Comparison of ENCODE assay signal across 11 cellular contexts in the genomic region with DNA sequence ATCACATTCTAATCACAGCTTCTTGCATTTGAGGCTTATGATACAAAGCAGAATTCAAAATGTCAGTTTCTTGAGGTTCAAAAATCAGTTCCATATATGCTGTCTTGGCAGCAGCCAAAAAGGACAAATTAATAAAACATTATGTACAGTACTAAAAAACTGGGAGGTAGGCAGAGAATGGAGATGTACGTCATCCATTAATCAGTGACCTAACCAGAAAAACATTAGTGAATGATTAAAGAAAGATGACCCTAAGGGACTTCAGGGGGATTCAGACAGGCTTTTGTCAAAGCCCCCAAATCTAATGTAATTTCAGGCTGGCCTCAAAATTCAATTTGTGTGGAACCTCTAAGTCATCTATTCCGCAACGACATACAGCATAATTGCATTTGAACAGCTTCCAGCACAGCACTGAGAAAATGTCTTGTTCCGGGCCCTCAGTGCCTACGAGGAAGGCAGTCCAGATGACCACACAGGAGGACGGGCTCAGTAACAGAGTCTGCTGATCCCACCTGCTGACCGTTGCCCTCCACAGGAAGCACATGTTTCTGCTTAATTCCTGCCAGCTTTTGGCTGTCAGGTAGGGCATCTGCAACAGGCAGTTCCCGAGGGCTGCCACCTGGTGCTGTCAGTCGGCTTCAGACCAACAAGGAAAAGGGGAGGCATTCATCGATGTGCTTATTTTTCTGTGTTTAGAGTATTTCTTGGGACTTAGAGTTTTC.
DNase-seq lines count a peak whose midpoint lies in the region; ATAC-seq and TF ChIP-seq lines count a peak whose summit lies in the region.
"Had no signal": no experiment of that assay in that cellular context is flagged by ENCODE, and none has a peak within 500 bp of the region (broad histone marks: within the 10 kb centered on the region; RNA-seq: fewer than 3 reads in every experiment).

No MANE protein-coding gene starts in this region.

- H3K36me3 ChIP-seq in cardiac muscle cell (no peaks in the 10 kb centered on the region), right atrium auricular region (no peaks in the 10 kb centered on the region)
- H3K36me3 ChIP-seq: upper lobe of left lung had no signal

- H3K27ac ChIP-seq in cardiac muscle cell, result no peak overlapping the region
- no peak overlapping the region for H3K27ac ChIP-seq in right atrium auricular region

- no peaks in the 10 kb centered on the region for H3K27me3 Mint-ChIP-seq in chondrocyte (ENCODE audit: low read depth)

- ATAC-seq in GM21619 (IDR thresholded peaks at IDR 0.05; ENCODE audit: unreplicated experiment), result no peak
- no peak for ATAC-seq in HG03469 (IDR thresholded peaks at IDR 0.05; ENCODE audit: unreplicated experiment)

- H3K4me3 Mint-ChIP-seq in chondrocyte (ENCODE audit: unreplicated experiment), result peak overlapping the region; percentile 15

- TF ChIP-seq CTCF in cardiac muscle cell (IDR thresholded peaks at IDR 0.05; ENCODE audit: low read depth, low read length), result no peak
- TF ChIP-seq CTCF in right atrium auricular region (IDR thresholded peaks at IDR 0.05), result no peak
- no peak for TF ChIP-seq CTCF in chondrocyte (IDR thresholded peaks at IDR 0.05)

- H3K4me3 ChIP-seq in cardiac muscle cell (no peak overlapping the region), right atrium auricular region (no peak overlapping the region)
- H3K4me3 ChIP-seq: upper lobe of left lung had no signal

- no peaks in the 10 kb centered on the region for H3K9me3 ChIP-seq in cardiac muscle cell (ENCODE audit: low read depth)
- H3K9me3 ChIP-seq in right atrium auricular region, result no peaks in the 10 kb centered on the region
- H3K9me3 ChIP-seq: upper lobe of left lung had no signal

- H3K4me1 Mint-ChIP-seq in chondrocyte (ENCODE audit: low read depth), result peaks cover 38% of the 10 kb centered on the region

- peak; percentile 13 to 24 for DNase-seq in cardiac muscle cell (ENCODE audit: low read depth in 1 of 2, low spot score in 1 of 2)
- DNase-seq in right atrium auricular region (ENCODE audit: low spot score), result no peak
- no peak for DNase-seq in chondrocyte (ENCODE audit: low spot score)
- DNase-seq in left kidney (ENCODE audit: low read depth, low spot score), result peak; percentile 66
- no peak for DNase-seq in NCI-H2107 (lab: John Stamatoyannopoulos, UW)
- no peak for DNase-seq in HPDE6-E6E7 (ENCODE audit: extremely low spot score)
- DNase-seq: amygdala, NCI-H446 had no signal

- H3K4me1 ChIP-seq in cardiac muscle cell (ENCODE audit: low read depth), result no peaks in the 10 kb centered on the region
- H3K4me1 ChIP-seq in right atrium auricular region, result no peaks in the 10 kb centered on the region

- H3K36me3 Mint-ChIP-seq in chondrocyte (ENCODE audit: low read depth), result no peaks in the 10 kb centered on the region

- H3K9me3 Mint-ChIP-seq in chondrocyte (ENCODE audit: low read depth), result no peaks in the 10 kb centered on the region

- H3K27me3 ChIP-seq in cardiac muscle cell (no peaks in the 10 kb centered on the region), right atrium auricular region (no peaks in the 10 kb centered on the region)
- H3K27me3 ChIP-seq: upper lobe of left lung had no signal

- no peak overlapping the region for H3K27ac Mint-ChIP-seq in chondrocyte (ENCODE audit: unreplicated experiment)

Comparison
In these comparisons a context has a peak if more than half of its experiments do, and no peak if none do; other contexts are left out.
1. DNase-seq: peak in cardiac muscle cell (2 of 2) and left kidney (single experiment); none in right atrium auricular region (single experiment), chondrocyte (single experiment), NCI-H2107 (single experiment) and HPDE6-E6E7 (single experiment).